In the genomic region with DNA sequence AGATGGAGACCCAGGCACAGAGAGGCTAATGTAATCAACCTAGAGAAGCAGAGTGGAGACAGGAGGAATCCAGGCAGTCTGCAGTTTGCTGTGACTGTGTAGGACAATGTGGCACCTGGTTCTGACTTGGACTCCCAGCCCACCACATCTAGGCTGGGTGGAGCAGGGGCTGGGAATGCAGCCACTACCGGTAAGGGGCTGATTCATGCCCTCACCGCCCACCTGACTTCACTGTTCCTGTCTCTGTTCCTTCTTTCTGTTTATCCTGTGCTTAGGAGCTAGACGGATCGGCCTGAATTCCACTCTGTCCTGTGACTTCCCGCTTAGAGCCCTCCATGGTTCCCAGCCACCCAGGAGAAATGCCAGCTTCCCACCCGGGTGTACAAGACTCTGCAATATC, we compare ENCODE assay signal across 8 cellular contexts. TPM values are rescaled to one million over a fixed set of nuclear protein-coding genes. Genes with fewer than 3 reads are reported as not detected.
A peak's percentile ranks its signal among the peaks of the same experiment; 100 is the strongest.
DNase-seq lines count a peak whose midpoint lies in the region; ATAC-seq, FAIRE-seq and TF ChIP-seq lines count a peak whose summit lies in the region.
"Had no signal": no experiment of that assay in that cellular context is flagged by ENCODE, and none has a peak within 500 bp of the region (broad histone marks: within the 10 kb centered on the region; RNA-seq: fewer than 3 reads in every experiment).

No MANE protein-coding gene starts in this region.

- no peaks in the 10 kb centered on the region for H3K9me3 Mint-ChIP-seq in T-cell

- no peak for TF ChIP-seq CTCF in ascending aorta (IDR thresholded peaks at IDR 0.05)
- no peak for TF ChIP-seq CTCF in kidney epithelial cell (IDR thresholded peaks at IDR 0.05; ENCODE audit: insufficient read depth, low read length, poor library complexity, severe bottlenecking)
- no peak for TF ChIP-seq CTCF in D721Med (IDR thresholded peaks at IDR 0.05; ENCODE audit: insufficient read depth, missing control alignments)

- intact Hi-C loops in ascending aorta (cut with DNase I), result no loop called here

- peaks cover 0 to 8% (median 6%) of the 10 kb centered on the region in 3 donors for H3K4me1 Mint-ChIP-seq in T-cell

- no peaks in the 10 kb centered on the region for H3K36me3 Mint-ChIP-seq in T-cell

- peaks cover 23 to 60% of the 10 kb centered on the region in 2 donors for H3K4me1 ChIP-seq in ascending aorta

- FAIRE-seq in D721Med (lab: Jason Lieb, UNC), result no peak

- ATAC-seq in T-cell (replicated peaks in 1 of 4), result no peak
- no peak for ATAC-seq in HG03097 (IDR thresholded peaks at IDR 0.05; ENCODE audit: low FRiP score, unreplicated experiment)

- H3K4me3 ChIP-seq in ascending aorta, result peak overlapping the region in 1 of 2 donors; percentile 81
- peak overlapping the region; percentile 12 for H3K4me3 ChIP-seq in kidney epithelial cell (ENCODE audit: low read depth, low read length)
- H3K4me3 ChIP-seq: upper lobe of left lung had no signal

- CTCF ChIA-PET in T-cell (lab: Charles Lee), result no interaction called here

- H3K9me3 ChIP-seq in ascending aorta, result no peaks in the 10 kb centered on the region
- H3K9me3 ChIP-seq: upper lobe of left lung had no signal

- H3K4me3 Mint-ChIP-seq in T-cell, result no peak overlapping the region

- H3K27me3 ChIP-seq in ascending aorta, result no peaks in the 10 kb centered on the region
- H3K27me3 ChIP-seq in kidney epithelial cell (ENCODE audit: control insufficient read depth, insufficient read depth, low read length), result no peaks in the 10 kb centered on the region

- DNase-seq in M059J (ENCODE audit: low read depth) (peak; percentile 43), ascending aorta (ENCODE audit: low spot score in 2 of 2) (peak in 1 of 2 donors; percentile 69), kidney epithelial cell (ENCODE audit: low read depth) (no peak), substantia nigra (lab: John Stamatoyannopoulos, UW) (peak in 3 of 49 donors; percentile 55 to 65 (median 63)), D721Med (ENCODE audit: insufficient read length, low spot score) (no peak), T-cell (no peak)

- H3K36me3 ChIP-seq in ascending aorta (peaks cover 0 to 4% of the 10 kb centered on the region in 2 donors), kidney epithelial cell (ENCODE audit: control insufficient read depth, insufficient read depth, low read length) (peaks cover 7% of the 10 kb centered on the region)
- H3K36me3 ChIP-seq: upper lobe of left lung had no signal

- peaks cover 11 to 27% of the 10 kb centered on the region in 2 donors for H3K27me3 Mint-ChIP-seq in T-cell

- POLR2A ChIA-PET in T-cell (lab: Charles Lee), result no interaction called here

- H3K27ac ChIP-seq in ascending aorta (peak overlapping the region; percentile 98 to 99), substantia nigra (ENCODE audit: low read depth, low read length, poor library complexity, severe bottlenecking) (peak overlapping the region; percentile 46)

- H3K27ac Mint-ChIP-seq in T-cell, result no peak overlapping the region

RNA-seq across cellular contexts. Expression of a gene that starts 2.6 kb away (rescaled TPM):
- total RNA-seq in M059J (2014; rRNA removed; shearing (Covaris generic)), result 11.7 and 25.0 TPM in 2 replicates
- 49.1 TPM for total RNA-seq in ascending aorta
- 146 and 164 TPM in 2 replicates for total RNA-seq in kidney epithelial cell
- total RNA-seq in T-cell, result not detected

RNA-seq across cellular contexts. Expression of a gene that starts 32.4 kb away (rescaled TPM):
- total RNA-seq in M059J (2014; rRNA removed; shearing (Covaris generic)), result 99.6 and 133 TPM in 2 replicates
- total RNA-seq in ascending aorta (22.6 TPM), kidney epithelial cell (71.5 and 77.5 TPM in 2 replicates), T-cell (under 1 TPM in 3 of 5 donors, not detected in 2; 0.50 to 0.99 (median 0.98) TPM)

RNA-seq across cellular contexts. Expression of a gene that starts 34.1 kb away (rescaled TPM):
- total RNA-seq in M059J (2014; rRNA removed; shearing (Covaris generic)), result 6.3 and 7.5 TPM in 2 replicates
- total RNA-seq in ascending aorta (18.1 TPM), kidney epithelial cell (1.8 and 2.3 TPM in 2 replicates), T-cell (under 1 TPM in 1 of 5 donors, not detected in 4; 0.20 TPM)

Comparison
In these comparisons a context has a peak if more than half of its experiments do, and no peak if none do; other contexts are left out.
1. RNA of a gene that starts 32.4 kb away (total RNA-seq): 99.6 to 133 TPM in M059J, 71.5 to 77.5 TPM in kidney epithelial cell and 22.6 TPM in ascending aorta (single experiment); 0.50 to 0.99 TPM in T-cell; every median in the first group is over 10 times any median in the second.